In the genomic region with DNA sequence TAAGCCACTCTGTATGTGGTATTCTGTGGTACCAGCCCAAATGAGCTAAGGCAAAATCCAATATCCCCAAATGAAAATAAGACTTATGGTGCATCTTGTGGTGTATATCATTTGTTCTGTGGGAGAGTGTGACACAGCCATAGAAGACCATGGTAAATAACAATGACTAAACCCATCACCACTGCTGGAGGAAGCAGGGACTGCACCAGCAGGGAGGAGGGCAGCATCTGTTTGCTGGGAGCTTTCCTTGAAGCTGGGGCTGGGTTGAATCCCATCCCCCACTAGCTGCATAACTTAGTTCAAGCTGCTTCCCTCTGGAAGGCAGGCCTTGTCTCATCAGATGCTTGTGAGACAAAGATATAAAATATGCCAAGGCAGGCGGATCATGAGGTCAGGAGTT, we compare ENCODE assay signal across 29 cellular contexts. TPM values are rescaled to one million over a fixed set of nuclear protein-coding genes. Genes with fewer than 3 reads are reported as not detected.
DNase-seq lines count a peak whose midpoint lies in the region; ATAC-seq and TF ChIP-seq lines count a peak whose summit lies in the region.
"Had no signal": no experiment of that assay in that cellular context is flagged by ENCODE, and none has a peak within 500 bp of the region (broad histone marks: within the 10 kb centered on the region; RNA-seq: fewer than 3 reads in every experiment).

No MANE protein-coding gene starts in this region.

- no peaks in the 10 kb centered on the region for H3K9me3 Mint-ChIP-seq in GM23338
- H3K9me3 Mint-ChIP-seq: nephron progenitor cell; stimulated activated naive B cell treated with anti-CD40 and anti-IgM and Interleukin-4, amounts not matched to agents 10 μg/mL and 1 μg/mL and 100 μg/mL, for 72 hours had no signal

- TF ChIP-seq CTCF in GM23338 (conservative IDR thresholded peaks at IDR 0.05; ENCODE audit: low read depth in 2 of 2) = 0 out of 4 replicates have a peak, but pooled peaks of 1 of the 2 experiments have one; percentile 7
- peak; percentile 51 for TF ChIP-seq CTCF in WERI-Rb-1 (IDR thresholded peaks at IDR 0.05; ENCODE audit: low read depth, low read length)
- TF ChIP-seq CTCF in upper lobe of right lung (IDR thresholded peaks at IDR 0.05) = no peak

- ATAC-seq in GM23338 (peak; percentile 90), HG03342 (IDR thresholded peaks at IDR 0.05; ENCODE audit: unreplicated experiment) (no peak), upper lobe of right lung (no peak)
- ATAC-seq: activated CD8-positive, alpha-beta memory T cell treated with anti-CD3 and anti-CD28 coated beads, Interleukin-2, amount 10 ng/mL, durations not matched to agents 7 days and 5 days; gastrocnemius medialis; left colon; stimulated activated naive B cell treated with anti-CD40 and anti-IgM and Interleukin-4, amounts not matched to agents 10 μg/mL and 1 μg/mL and 100 μg/mL, for 72 hours had no signal

- H3K4me2 ChIP-seq in GM23338 = no peak overlapping the region
- H3K4me2 ChIP-seq: hepatocyte had no signal

- H3K27me3 ChIP-seq in GM23338 (ENCODE audit: insufficient read depth) = no peaks in the 10 kb centered on the region
- no peaks in the 10 kb centered on the region for H3K27me3 ChIP-seq in WERI-Rb-1 (ENCODE audit: insufficient read depth, low read depth, severe bottlenecking)
- H3K27me3 ChIP-seq in upper lobe of right lung = no peaks in the 10 kb centered on the region
- H3K27me3 ChIP-seq: gastrocnemius medialis, hepatocyte, ovary, suprapubic skin, uterus had no signal

- H3K4me1 Mint-ChIP-seq in GM23338 = peaks cover 28% of the 10 kb centered on the region

- no peak overlapping the region for H2AFZ ChIP-seq in GM23338
- H2AFZ ChIP-seq: hepatocyte had no signal

- intact Hi-C loops in upper lobe of right lung (cut with DNase I) = no loop called here

- H3K79me2 ChIP-seq in GM23338 (replicated peaks; ENCODE audit: insufficient read depth) = no peaks in the 10 kb centered on the region
- H3K79me2 ChIP-seq: hepatocyte had no signal

- peaks cover 4% of the 10 kb centered on the region; the same call in 1 of the 2 replicates for H3K9me2 ChIP-seq in GM23338 (ENCODE audit: insufficient read depth)

- H3K27me3 Mint-ChIP-seq in GM23338 (ENCODE audit: insufficient read depth, low read depth, poor library complexity) = peaks cover 6% of the 10 kb centered on the region

- no peaks in the 10 kb centered on the region for H3K36me3 Mint-ChIP-seq in GM23338 (ENCODE audit: low read depth)
- H3K36me3 Mint-ChIP-seq: activated CD8-positive, alpha-beta memory T cell treated with anti-CD3 and anti-CD28 coated beads, Interleukin-2, amount 10 ng/mL, durations not matched to agents 7 days and 5 days; stimulated activated naive B cell treated with anti-CD40 and anti-IgM and Interleukin-4, amounts not matched to agents 10 μg/mL and 1 μg/mL and 100 μg/mL, for 72 hours had no signal

- DNase-seq in DMS53 (lab: John Stamatoyannopoulos, UW) = peak; percentile 54
- no peak for DNase-seq in DMS53 treated with DMSO at 0.1 percent for 48 hours (lab: John Stamatoyannopoulos, UW; ENCODE audit: unreplicated experiment)
- DNase-seq in GM23338 (ENCODE audit: low spot score) = peak; percentile 76
- peak; percentile 82 for DNase-seq in WERI-Rb-1
- DNase-seq in iPS-NIHi11 (ENCODE audit: low spot score) = peak; percentile 77
- DNase-seq in upper lobe of right lung = no peak
- DNase-seq in NCI-H1048 (lab: John Stamatoyannopoulos, UW) = no peak
- DNase-seq: 8988T; activated CD4-positive, alpha-beta T cell treated with anti-CD3 and anti-CD28 coated beads, Interleukin-2, amount 50 U/mL, for 1 hour; activated CD4-positive, CD25-positive, alpha-beta regulatory T cell; activated CD8-positive, alpha-beta memory T cell treated with anti-CD3 and anti-CD28 coated beads, Interleukin-2, amount 10 ng/mL, durations not matched to agents 7 days and 5 days; activated naive CD4-positive, alpha-beta T cell treated with anti-CD3 and anti-CD28 coated beads, Interleukin-2, amount 50 U/mL, for 16 hours; Caco-2; DND-41; gastrocnemius medialis; GOT3; left colon; MM.1S; NCI-H2081 treated with DMSO at 0.1 percent for 48 hours; nephron progenitor cell; ovary; stimulated activated naive B cell treated with anti-CD40 and anti-IgM and Interleukin-4, amounts not matched to agents 10 μg/mL and 1 μg/mL and 100 μg/mL, for 72 hours; T-helper 1 cell; uterus had no signal

- H3K4me1 ChIP-seq in GM23338 (ENCODE audit: insufficient read depth) (peaks cover 7% of the 10 kb centered on the region), upper lobe of right lung (peaks cover 12% of the 10 kb centered on the region)
- H3K4me1 ChIP-seq: Caco-2, uterus had no signal

- H3K36me3 ChIP-seq in GM23338 (ENCODE audit: insufficient read depth) (no peaks in the 10 kb centered on the region), WERI-Rb-1 (no peaks in the 10 kb centered on the region), upper lobe of right lung (no peaks in the 10 kb centered on the region)
- H3K36me3 ChIP-seq: gastrocnemius medialis, ovary, suprapubic skin, uterus had no signal

- H3K9me3 ChIP-seq in WERI-Rb-1 (ENCODE audit: severe bottlenecking) (no peaks in the 10 kb centered on the region), upper lobe of right lung (no peaks in the 10 kb centered on the region)
- H3K9me3 ChIP-seq: Caco-2, gastrocnemius medialis, ovary, suprapubic skin, uterus had no signal

- no peak overlapping the region for H3K27ac Mint-ChIP-seq in GM23338
- H3K27ac Mint-ChIP-seq: activated CD8-positive, alpha-beta memory T cell treated with anti-CD3 and anti-CD28 coated beads, Interleukin-2, amount 10 ng/mL, durations not matched to agents 7 days and 5 days; nephron progenitor cell; stimulated activated naive B cell treated with anti-CD40 and anti-IgM and Interleukin-4, amounts not matched to agents 10 μg/mL and 1 μg/mL and 100 μg/mL, for 72 hours had no signal

- H3F3A ChIP-seq in GM23338 (replicated peaks; ENCODE audit: low read depth) = no peaks in the 10 kb centered on the region

- H3K4me3 ChIP-seq in GM23338 = no peak overlapping the region
- H3K4me3 ChIP-seq in WERI-Rb-1 (ENCODE audit: low read depth, low read length) = no peak overlapping the region
- no peak overlapping the region for H3K4me3 ChIP-seq in upper lobe of right lung
- H3K4me3 ChIP-seq: gastrocnemius medialis, hepatocyte, ovary, SK-N-MC, suprapubic skin, uterus had no signal

- no peak overlapping the region for H3K4me3 Mint-ChIP-seq in GM23338
- H3K4me3 Mint-ChIP-seq: activated CD8-positive, alpha-beta memory T cell treated with anti-CD3 and anti-CD28 coated beads, Interleukin-2, amount 10 ng/mL, durations not matched to agents 7 days and 5 days; nephron progenitor cell; stimulated activated naive B cell treated with anti-CD40 and anti-IgM and Interleukin-4, amounts not matched to agents 10 μg/mL and 1 μg/mL and 100 μg/mL, for 72 hours had no signal

- H3K27ac ChIP-seq in GM23338 (ENCODE audit: low read depth) (no peak overlapping the region), WERI-Rb-1 (0 out of 2 replicates have a peak overlapping the region, but pooled peaks have one; percentile 24), upper lobe of right lung (no peak overlapping the region)
- H3K27ac ChIP-seq: hepatocyte, ovary, SK-N-MC, suprapubic skin, uterus had no signal

- H4K20me1 ChIP-seq in GM23338 (replicated peaks; ENCODE audit: insufficient read depth) = no peaks in the 10 kb centered on the region

TF ChIP-seq in GM23338, 12 proteins besides CTCF, POLR2A, EP300 and RAD21 (continues in another document):
- TF ChIP-seq, protein P1, sequence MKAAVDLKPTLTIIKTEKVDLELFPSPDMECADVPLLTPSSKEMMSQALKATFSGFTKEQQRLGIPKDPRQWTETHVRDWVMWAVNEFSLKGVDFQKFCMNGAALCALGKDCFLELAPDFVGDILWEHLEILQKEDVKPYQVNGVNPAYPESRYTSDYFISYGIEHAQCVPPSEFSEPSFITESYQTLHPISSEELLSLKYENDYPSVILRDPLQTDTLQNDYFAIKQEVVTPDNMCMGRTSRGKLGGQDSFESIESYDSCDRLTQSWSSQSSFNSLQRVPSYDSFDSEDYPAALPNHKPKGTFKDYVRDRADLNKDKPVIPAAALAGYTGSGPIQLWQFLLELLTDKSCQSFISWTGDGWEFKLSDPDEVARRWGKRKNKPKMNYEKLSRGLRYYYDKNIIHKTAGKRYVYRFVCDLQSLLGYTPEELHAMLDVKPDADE (IDR thresholded peaks at IDR 0.05) = no peak

RNA-seq across cellular contexts. Expression of a gene that starts 14.2 kb away (rescaled TPM):
- total RNA-seq in GM23338 (2014; rRNA removed; shearing (Covaris generic)) = 12.7 and 15.8 TPM in 2 replicates
- polyA plus RNA-seq in GM23338 (2016; fragmentation: Nextera tagmentation; extraction: Ambion mirVana) = 24.1 TPM in 2 replicates
- 19.8 TPM for total RNA-seq in upper lobe of right lung
- total RNA-seq: lung microvascular endothelial cell had no signal

Comparison
In these comparisons a context has a peak if more than half of its experiments do, and no peak if none do; other contexts are left out.
1. DNase-seq: peak in DMS53 (single experiment), GM23338 (single experiment), WERI-Rb-1 (single experiment) and iPS-NIHi11 (single experiment); none in DMS53 treated with DMSO at 0.1 percent for 48 hours (single experiment), upper lobe of right lung (single experiment) and NCI-H1048 (single experiment).